Comparison of ENCODE assay signal across 9 cellular contexts in the genomic region with DNA sequence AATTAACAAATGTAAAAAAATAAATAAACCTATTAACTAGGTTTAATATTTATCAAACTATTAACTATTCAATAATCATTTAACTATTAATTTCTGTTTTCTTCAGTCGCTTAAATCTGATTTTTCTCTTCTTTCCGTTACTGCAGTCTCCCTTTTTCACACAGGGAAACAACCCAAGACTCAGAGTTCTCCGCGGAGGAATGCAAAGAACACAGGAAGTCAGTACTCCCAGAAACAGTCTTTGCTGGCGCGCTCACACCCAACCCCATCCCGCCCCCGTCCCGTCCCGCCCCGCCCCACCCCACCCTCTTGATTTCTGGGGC. TPM values are rescaled to one million over a fixed set of nuclear protein-coding genes. Genes with fewer than 3 reads are reported as not detected.
A peak's percentile ranks its signal among the peaks of the same experiment; 100 is the strongest.
DNase-seq lines count a peak whose midpoint lies in the region; ATAC-seq and TF ChIP-seq lines count a peak whose summit lies in the region.
"Had no signal": no experiment of that assay in that cellular context is flagged by ENCODE, and none has a peak within 500 bp of the region (broad histone marks: within the 10 kb centered on the region; RNA-seq: fewer than 3 reads in every experiment).

No MANE protein-coding gene starts in this region.

- intact Hi-C loops in dorsolateral prefrontal cortex (cut with DNase I): no loop called here

- no peak overlapping the region for H3K27ac Mint-ChIP-seq in nephron progenitor cell

- no peaks in the 10 kb centered on the region for H3K9me3 Mint-ChIP-seq in nephron progenitor cell

- no peak for ATAC-seq in HG02938 (IDR thresholded peaks at IDR 0.05; ENCODE audit: unreplicated experiment)
- ATAC-seq in GM21619 (IDR thresholded peaks at IDR 0.05; ENCODE audit: unreplicated experiment): no peak

- DNase-seq in BE2C (no peak), LNCaP clone FGC (ENCODE audit: low read depth) (no peak), dorsolateral prefrontal cortex (no peak), nephron progenitor cell (no peak), H4 (ENCODE audit: low spot score) (no peak), NCI-H2171 (lab: John Stamatoyannopoulos, UW) (no peak)

- peak overlapping the region in 56 of 59 donors; percentile 8 to 89 (median 82) for H3K27ac ChIP-seq in dorsolateral prefrontal cortex

- H3K9me3 ChIP-seq in BE2C: no peaks in the 10 kb centered on the region

- peaks cover 21% of the 10 kb centered on the region for H3K36me3 ChIP-seq in BE2C

- TF ChIP-seq CTCF in BE2C (IDR thresholded peaks at IDR 0.05; ENCODE audit: low read depth, low read length) (no peak), LNCaP clone FGC (IDR thresholded peaks at IDR 0.05; ENCODE audit: control insufficient read depth, extremely low read depth, insufficient read depth) (no peak), dorsolateral prefrontal cortex (IDR thresholded peaks at IDR 0.05 in 54 of 56, conservative IDR thresholded peaks at IDR 0.05 in 2 of 56; ENCODE audit: low read depth in 1 of 56, partially characterized antibody in 56 of 56) (no peak), nephron progenitor cell (IDR thresholded peaks at IDR 0.05) (no peak)

- H3K27me3 Mint-ChIP-seq in nephron progenitor cell (ENCODE audit: low read depth, poor library complexity): peaks cover 24% of the 10 kb centered on the region

- H3K27me3 ChIP-seq in BE2C: no peaks in the 10 kb centered on the region
- H3K27me3 ChIP-seq in dorsolateral prefrontal cortex: no peaks in the 10 kb centered on the region

- H3K4me3 Mint-ChIP-seq in nephron progenitor cell: peak overlapping the region; percentile 91

- peaks cover 31% of the 10 kb centered on the region for H3K4me1 Mint-ChIP-seq in nephron progenitor cell

- H3K4me3 ChIP-seq in BE2C (ENCODE audit: low read depth, low read length) (peak overlapping the region; percentile 90), LNCaP clone FGC (ENCODE audit: low read depth, low read length) (peak overlapping the region; percentile 98), dorsolateral prefrontal cortex (peak overlapping the region; percentile 55 to 100 (median 86))

- peaks cover 33% of the 10 kb centered on the region for H3K36me3 Mint-ChIP-seq in nephron progenitor cell (ENCODE audit: low read depth)

- no peaks in the 10 kb centered on the region for H3K4me1 ChIP-seq in BE2C

RNA-seq across cellular contexts. Expression of gene METTL17, which starts 0.4 kb away (rescaled TPM):
- 118 TPM for polyA plus RNA-seq in BE2C (2012; ENCODE audit: insufficient read depth, insufficient read length, low read depth)
- total RNA-seq in dorsolateral prefrontal cortex: 10 to 100 TPM; 30.9 to 67.6 (median 47.5) TPM
- 60.2 and 64.0 TPM in 2 replicates for total RNA-seq in H4 (2014; rRNA removed; shearing (Covaris generic))

RNA-seq across cellular contexts. Expression of gene SLC39A2, which starts 9.7 kb away (rescaled TPM):
- not detected for polyA plus RNA-seq in BE2C (2012; ENCODE audit: insufficient read depth, insufficient read length, low read depth)
- total RNA-seq in dorsolateral prefrontal cortex: 1 to 10 TPM in 6 of 120 experiments, under 1 TPM in 21, not detected in 93; 0.37 to 1.5 (median 0.75) TPM
- total RNA-seq in H4 (2014; rRNA removed; shearing (Covaris generic)): not detected in 2 replicates
- total RNA-seq: glomerular endothelial cell had no signal

RNA-seq across cellular contexts. Expression of gene RNASE2, which starts 34.1 kb away (rescaled TPM):
- polyA plus RNA-seq in BE2C (2012; ENCODE audit: insufficient read depth, insufficient read length, low read depth): not detected
- 10 to 100 TPM in 5 of 120 experiments, 1 to 10 TPM in 72, under 1 TPM in 20, not detected in 23; 0.66 to 22.0 (median 2.2) TPM for total RNA-seq in dorsolateral prefrontal cortex
- not detected in 2 replicates for total RNA-seq in H4 (2014; rRNA removed; shearing (Covaris generic))
- total RNA-seq: glomerular endothelial cell had no signal

RNA-seq across cellular contexts. Expression of gene NDRG2, which starts 35.4 kb away (rescaled TPM):
- 71.7 TPM for polyA plus RNA-seq in BE2C (2012; ENCODE audit: insufficient read depth, insufficient read length, low read depth)
- 1,000 to 10,000 TPM in 53 of 120 experiments, 100 to 1,000 TPM in 67; 513 to 2,446 (median 961) TPM for total RNA-seq in dorsolateral prefrontal cortex
- 1.3 and 8.5 TPM in 2 replicates for total RNA-seq in H4 (2014; rRNA removed; shearing (Covaris generic))

RNA-seq across cellular contexts. Expression of gene TPPP2, which starts 40.6 kb away (rescaled TPM):
- not detected for polyA plus RNA-seq in BE2C (2012; ENCODE audit: insufficient read depth, insufficient read length, low read depth)
- 1 to 10 TPM in 10 of 120 experiments, under 1 TPM in 18, not detected in 92; 0.29 to 2.2 (median 0.78) TPM for total RNA-seq in dorsolateral prefrontal cortex
- not detected in 2 replicates for total RNA-seq in H4 (2014; rRNA removed; shearing (Covaris generic))
- total RNA-seq: glomerular endothelial cell had no signal
